Comparison of ENCODE assay signal across 8 cellular contexts in genomic region chr2:124538549-124538948, GRCh38.
"Had no signal": no experiment of that assay in that cellular context is flagged by ENCODE, and none has a peak within 500 bp of the region (broad histone marks: within the 10 kb centered on the region; RNA-seq: fewer than 3 reads in every experiment).

No MANE protein-coding gene starts in this region.

- H3K4me1 Mint-ChIP-seq: IgD-negative memory B cell had no signal

- ATAC-seq: K562 had no signal

- H3K9ac ChIP-seq: KMS-11 had no signal

- H3K27me3 Mint-ChIP-seq: IgD-negative memory B cell had no signal

- H3K4me3 Mint-ChIP-seq: IgD-negative memory B cell had no signal

- H3K36me3 Mint-ChIP-seq: IgD-negative memory B cell had no signal

- H3K4me2 ChIP-seq: KMS-11 had no signal

- FAIRE-seq: HTR-8/SVneo, K562 had no signal

- DNase-seq: IMR-90, KBM-7, KG1 had no signal

- H3K4me3 ChIP-seq: K562 had no signal

- H3K27ac ChIP-seq: HL-60, KMS-11 had no signal
